In the genomic region with DNA sequence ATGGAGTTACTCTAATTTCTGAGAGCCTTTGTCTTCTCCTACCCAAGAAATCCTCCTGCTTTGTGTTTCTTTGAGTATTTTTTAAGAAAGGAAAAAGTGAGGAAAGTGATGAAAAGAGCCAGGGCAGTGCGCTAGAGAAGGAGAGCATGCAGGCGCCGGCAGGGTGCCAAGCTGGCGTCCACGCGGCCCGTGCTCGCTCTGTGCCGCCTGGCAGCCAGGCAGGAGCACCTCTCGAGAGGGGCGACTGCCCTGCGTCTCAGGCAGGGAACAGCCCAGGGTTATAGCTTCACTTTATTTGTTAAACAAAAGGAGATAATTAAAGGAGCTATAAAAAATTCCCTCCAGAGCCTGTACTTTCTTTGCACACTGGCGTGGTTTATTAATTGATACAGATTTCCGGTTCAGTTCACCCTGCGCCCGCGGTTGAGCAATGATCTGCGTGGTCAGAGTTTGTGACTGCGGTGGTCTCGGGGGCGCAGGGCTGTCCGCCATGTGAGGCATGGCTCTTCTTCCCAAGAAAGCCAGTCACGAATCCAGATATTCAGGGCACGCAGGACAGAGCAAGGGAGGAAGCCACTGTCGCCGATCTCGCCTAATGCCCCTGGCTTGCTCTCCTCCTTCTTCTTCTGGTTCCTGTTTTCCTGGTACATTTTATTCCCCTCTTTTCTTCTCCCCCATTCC, we compare ENCODE assay signal across 11 cellular contexts.
DNase-seq lines count a peak whose midpoint lies in the region; ATAC-seq and TF ChIP-seq lines count a peak whose summit lies in the region.
"Had no signal": no experiment of that assay in that cellular context is flagged by ENCODE, and none has a peak within 500 bp of the region (broad histone marks: within the 10 kb centered on the region; RNA-seq: fewer than 3 reads in every experiment).

No MANE protein-coding gene starts in this region.

- no peaks in the 10 kb centered on the region for H3K36me3 Mint-ChIP-seq in activated naive CD4-positive, alpha-beta T cell treated with anti-CD3 and anti-CD28 coated beads, Interleukin-2, amount 10 ng/mL, durations not matched to agents 7 days and 5 days
- H3K36me3 Mint-ChIP-seq: CD8-positive, alpha-beta memory T cell; naive B cell had no signal

- no peak overlapping the region for H3K4me3 Mint-ChIP-seq in activated naive CD4-positive, alpha-beta T cell treated with anti-CD3 and anti-CD28 coated beads, Interleukin-2, amount 10 ng/mL, durations not matched to agents 7 days and 5 days
- H3K4me3 Mint-ChIP-seq: CD8-positive, alpha-beta memory T cell had no signal

- no peaks in the 10 kb centered on the region for H3K27me3 Mint-ChIP-seq in activated naive CD4-positive, alpha-beta T cell treated with anti-CD3 and anti-CD28 coated beads, Interleukin-2, amount 10 ng/mL, durations not matched to agents 7 days and 5 days
- H3K27me3 Mint-ChIP-seq: naive B cell had no signal

- no peak for TF ChIP-seq POLR2A in gastrocnemius medialis (IDR thresholded peaks at IDR 0.05)

- no peaks in the 10 kb centered on the region for H3K4me1 Mint-ChIP-seq in activated naive CD4-positive, alpha-beta T cell treated with anti-CD3 and anti-CD28 coated beads, Interleukin-2, amount 10 ng/mL, durations not matched to agents 7 days and 5 days
- H3K4me1 Mint-ChIP-seq: CD8-positive, alpha-beta memory T cell had no signal

- no peak for TF ChIP-seq CTCF in gastrocnemius medialis (IDR thresholded peaks at IDR 0.05 in 4 of 5, conservative IDR thresholded peaks at IDR 0.05 in 1 of 5)

- H3K27me3 ChIP-seq in gastrocnemius medialis: no peaks in the 10 kb centered on the region

- no peak overlapping the region for H3K4me3 ChIP-seq in gastrocnemius medialis

- no peaks in the 10 kb centered on the region for H3K36me3 ChIP-seq in gastrocnemius medialis

- H3K4me1 ChIP-seq in gastrocnemius medialis: peaks cover 9 to 10% of the 10 kb centered on the region in 2 donors

- CTCF ChIA-PET in activated naive CD4-positive, alpha-beta T cell treated with anti-CD3 and anti-CD28 coated beads, Interleukin-2, amount 10 ng/mL, durations not matched to agents 7 days and 5 days (lab: Charles Lee): no interaction called here

- DNase-seq in D341Med (ENCODE audit: low spot score): peak; percentile 30
- peak; percentile 95 for DNase-seq in NCI-H1092 treated with DMSO at 0.1 percent for 48 hours (lab: John Stamatoyannopoulos, UW)
- peak; percentile 17 to 57 for DNase-seq in SHP77 (lab: John Stamatoyannopoulos, UW)
- DNase-seq in mucosa of gallbladder (ENCODE audit: low spot score): peak; percentile 32
- DNase-seq in sciatic nerve (ENCODE audit: low spot score): no peak
- no peak for DNase-seq in gastrocnemius medialis
- DNase-seq in iPS-NIHi7 (ENCODE audit: extremely low spot score): no peak
- DNase-seq in activated naive CD4-positive, alpha-beta T cell treated with anti-CD3 and anti-CD28 coated beads, Interleukin-2, amount 10 ng/mL, durations not matched to agents 7 days and 5 days: no peak
- DNase-seq: CD8-positive, alpha-beta memory T cell; naive B cell; SW 1271 had no signal

- no peaks in the 10 kb centered on the region for H3K9me3 ChIP-seq in gastrocnemius medialis

- no peak overlapping the region for H3K27ac ChIP-seq in gastrocnemius medialis

- intact Hi-C loops in sciatic nerve (cut with DNase I) (no loop called here), gastrocnemius medialis (cut with DNase I; ENCODE audit: low total_unique reads) (loop anchor here (10.0 kb wide), 1 partner anchor 1165 kb away; no protein-coding TSS in a partner anchor)

- no peak overlapping the region for H3K27ac Mint-ChIP-seq in activated naive CD4-positive, alpha-beta T cell treated with anti-CD3 and anti-CD28 coated beads, Interleukin-2, amount 10 ng/mL, durations not matched to agents 7 days and 5 days
- H3K27ac Mint-ChIP-seq: CD8-positive, alpha-beta memory T cell had no signal

- in situ Hi-C loops in gastrocnemius medialis (cut with MboI; ENCODE audit: low sequenced_read_pairs in 4 of 4): no loop called here

- no peak for ATAC-seq in sciatic nerve
- ATAC-seq in gastrocnemius medialis: no peak

- H3K9me3 Mint-ChIP-seq in activated naive CD4-positive, alpha-beta T cell treated with anti-CD3 and anti-CD28 coated beads, Interleukin-2, amount 10 ng/mL, durations not matched to agents 7 days and 5 days: no peaks in the 10 kb centered on the region
- H3K9me3 Mint-ChIP-seq: CD8-positive, alpha-beta memory T cell; naive B cell had no signal

Comparison
In these comparisons a context has a peak if more than half of its experiments do, and no peak if none do; other contexts are left out.
1. DNase-seq: peak in D341Med (single experiment), NCI-H1092 treated with DMSO at 0.1 percent for 48 hours (single experiment), SHP77 (2 of 2) and mucosa of gallbladder (single experiment); none in sciatic nerve (single experiment), gastrocnemius medialis (0 of 2), iPS-NIHi7 (single experiment) and activated naive CD4-positive, alpha-beta T cell treated with anti-CD3 and anti-CD28 coated beads, Interleukin-2, amount 10 ng/mL, durations not matched to agents 7 days and 5 days (single experiment).